Comparison of ENCODE assay signal across 15 cellular contexts in genomic region chr16:77376358-77376757, GRCh38. TPM values are rescaled to one million over a fixed set of nuclear protein-coding genes. Genes with fewer than 3 reads are reported as not detected.
DNase-seq lines count a peak whose midpoint lies in the region; ATAC-seq and TF ChIP-seq lines count a peak whose summit lies in the region.
"Had no signal": no experiment of that assay in that cellular context is flagged by ENCODE, and none has a peak within 500 bp of the region (broad histone marks: within the 10 kb centered on the region; RNA-seq: fewer than 3 reads in every experiment).

No MANE protein-coding gene starts in this region.

- H3K4me1 ChIP-seq in OCI-LY1 (ENCODE audit: insufficient read depth, low read length, severe bottlenecking) = no peaks in the 10 kb centered on the region
- H3K4me1 ChIP-seq: right atrium auricular region had no signal

- no peaks in the 10 kb centered on the region for H3K9me2 ChIP-seq in OCI-LY1 (ENCODE audit: low read depth, low read length)

- no peaks in the 10 kb centered on the region for H3K36me3 ChIP-seq in OCI-LY1 (ENCODE audit: insufficient read depth, low read length)
- H3K36me3 ChIP-seq: right atrium auricular region had no signal

- no peak overlapping the region for H3K27ac ChIP-seq in OCI-LY1 (ENCODE audit: low read depth, low read length, poor library complexity, severe bottlenecking)
- H3K27ac ChIP-seq: right atrium auricular region had no signal

- no peak overlapping the region for H3K9ac ChIP-seq in OCI-LY1 (ENCODE audit: low read length)

- ATAC-seq in HG02884 (IDR thresholded peaks at IDR 0.05; ENCODE audit: unreplicated experiment) = no peak
- no peak for ATAC-seq in HG03039 (IDR thresholded peaks at IDR 0.05; ENCODE audit: unreplicated experiment)

- H3K36me3 Mint-ChIP-seq in CD14-positive monocyte = no peaks in the 10 kb centered on the region

- no peak overlapping the region for H2AFZ ChIP-seq in OCI-LY1 (ENCODE audit: low read length)

- no peaks in the 10 kb centered on the region for H3F3A ChIP-seq in OCI-LY1 (ENCODE audit: insufficient read depth, low read length)

- H3K4me3 ChIP-seq in OCI-LY1 (ENCODE audit: low read depth, low read length, poor library complexity, severe bottlenecking) = no peak overlapping the region
- no peak overlapping the region for H3K4me3 ChIP-seq in foreskin fibroblast (ENCODE audit: low read depth in 1 of 2, low read length in 2 of 2)
- H3K4me3 ChIP-seq: right atrium auricular region had no signal

- no peak overlapping the region for H3K27ac Mint-ChIP-seq in CD14-positive monocyte
- H3K27ac Mint-ChIP-seq: naive B cell had no signal

- H3K9me3 Mint-ChIP-seq in CD14-positive monocyte = peaks cover 0 to 8% (median 0%) of the 10 kb centered on the region in 7 donors

- TF ChIP-seq CTCF in CD14-positive monocyte (IDR thresholded peaks at IDR 0.05) (peak; percentile 10), GM10266 (IDR thresholded peaks at IDR 0.05; ENCODE audit: control insufficient read depth, insufficient read depth, low read depth, missing control alignments) (peak; percentile 37), OCI-LY1 (IDR thresholded peaks at IDR 0.05; ENCODE audit: low read length) (peak; percentile 45; the same call in 1 of the 2 replicates), foreskin fibroblast (IDR thresholded peaks at IDR 0.05; ENCODE audit: low read depth, low read length) (peak; percentile 41)

- intact Hi-C loops in CD14-positive monocyte (cut with micrococcal nuclease) = no loop called here
- intact Hi-C loops in cardiac septum (cut with DNase I) = no loop called here

- no peaks in the 10 kb centered on the region for H3K79me2 ChIP-seq in OCI-LY1 (ENCODE audit: insufficient read depth, low read length)

- peaks cover 1 to 5% (median 2%) of the 10 kb centered on the region in 3 donors for H3K27me3 Mint-ChIP-seq in CD14-positive monocyte (ENCODE audit: low read depth in 3 of 3)

- no peaks in the 10 kb centered on the region for H4K20me1 ChIP-seq in OCI-LY1 (ENCODE audit: insufficient read depth, low read length)

- H3K4me1 Mint-ChIP-seq in CD14-positive monocyte = no peaks in the 10 kb centered on the region
- H3K4me1 Mint-ChIP-seq: naive B cell had no signal

- no peaks in the 10 kb centered on the region for H3K9me3 ChIP-seq in OCI-LY1 (ENCODE audit: low read length)
- H3K9me3 ChIP-seq: right atrium auricular region had no signal

- H3K4me3 Mint-ChIP-seq in CD14-positive monocyte = no peak overlapping the region
- H3K4me3 Mint-ChIP-seq: naive B cell had no signal

- DNase-seq in CD14-positive monocyte (ENCODE audit: low spot score) = no peak
- DNase-seq in GM10266 (ENCODE audit: extremely low spot score) = peak; percentile 7
- no peak for DNase-seq in foreskin fibroblast
- no peak for DNase-seq in cardiac septum (ENCODE audit: low spot score)
- DNase-seq: activated CD4-positive, alpha-beta T cell treated with anti-CD3 and anti-CD28 coated beads for 1 hour; activated naive CD4-positive, alpha-beta T cell treated with Interleukin-2 at 50 U/mL for 16 hours; foreskin melanocyte; kidney glomerular epithelial cell; naive B cell; NCI-H1092; NCI-H526 had no signal

- no peak overlapping the region for H3K4me2 ChIP-seq in OCI-LY1 (ENCODE audit: low read length)

- H3K27me3 ChIP-seq in OCI-LY1 (ENCODE audit: insufficient read depth, low read length) = no peaks in the 10 kb centered on the region
- H3K27me3 ChIP-seq: right atrium auricular region had no signal

RNA-seq across cellular contexts. Expression of gene ADAMTS18, which starts 58.5 kb away (rescaled TPM):
- not detected for polyA plus RNA-seq in CD14-positive monocyte
- not detected for total RNA-seq in cardiac septum
- total RNA-seq: right atrium auricular region had no signal
